In genomic region chr10:15325243-15326002, GRCh38 we compare ENCODE assay signal across 1 cellular context.
TF ChIP-seq lines count a peak whose summit lies in the region.

No MANE protein-coding gene starts in this region.

TF ChIP-seq in K562, 482 proteins besides CTCF, POLR2A, EP300 and RAD21 (continued from another document):
- TF ChIP-seq E2F6 (IDR thresholded peaks at IDR 0.05; ENCODE audit: borderline replicate concordance in 1 of 2, extremely low read depth in 1 of 2, insufficient read depth in 1 of 2, insufficient read length in 1 of 2, low read depth in 1 of 2, low read length in 1 of 2, poor library complexity in 1 of 2, severe bottlenecking in 1 of 2) (peak in 1 of 2 experiments; percentile 33), ZNF217 (CRISPR knock-in tag; IDR thresholded peaks at IDR 0.05) (no peak), MGA (IDR thresholded peaks at IDR 0.05) (0 out of 2 replicates have a peak, but pooled peaks have one; percentile 41)
